Comparison of ENCODE assay signal across 25 cellular contexts in the genomic region with DNA sequence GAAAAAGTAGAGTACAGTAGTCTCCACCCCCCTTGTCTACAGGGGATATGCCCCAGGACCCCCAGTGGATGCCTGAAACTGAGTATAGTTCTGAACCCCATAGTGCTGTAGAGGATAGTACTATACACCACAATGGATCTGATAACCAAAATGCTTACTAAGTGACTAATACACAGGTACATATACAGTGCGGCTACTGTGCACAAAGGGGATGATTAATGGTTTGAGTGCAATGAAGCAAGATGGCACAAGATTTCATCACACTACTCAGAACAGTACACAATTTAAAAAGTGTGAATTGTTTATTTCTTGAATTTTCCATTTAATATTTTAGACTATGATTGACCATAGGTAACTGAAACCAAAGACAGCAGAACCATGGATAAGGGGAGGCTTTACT.
DNase-seq lines count a peak whose midpoint lies in the region; ATAC-seq and TF ChIP-seq lines count a peak whose summit lies in the region.
"Had no signal": no experiment of that assay in that cellular context is flagged by ENCODE, and none has a peak within 500 bp of the region (broad histone marks: within the 10 kb centered on the region; RNA-seq: fewer than 3 reads in every experiment).

No MANE protein-coding gene starts in this region.

- no TSS peak for BruUV-seq in HCT116 (replicated peaks; lab: Mats Ljungman, UMichigan)
- no TSS peak for BruUV-seq in PC-9 (replicated peaks; lab: Mats Ljungman, UMichigan)

- H3K27ac ChIP-seq in HCT116 (ENCODE audit: low read depth, low read length): no peak overlapping the region
- H3K27ac ChIP-seq in PC-9: peak overlapping the region; percentile 71
- peak overlapping the region; percentile 67 for H3K27ac ChIP-seq in epithelial cell of prostate
- no peak overlapping the region for H3K27ac ChIP-seq in trophoblast cell (ENCODE audit: low read depth, low read length)
- H3K27ac ChIP-seq: BLaER1 treated with 17β-estradiol and CSF1 and Interleukin-3, amounts not matched to agents 10 nM and 100 nM; dorsolateral prefrontal cortex; pancreas; tibial artery had no signal

- no peak overlapping the region for H2BK120ac ChIP-seq in trophoblast cell (ENCODE audit: insufficient read depth, low read length, poor library complexity)

- H3K9me3 Mint-ChIP-seq in activated CD4-positive, alpha-beta memory T cell treated with anti-CD3 and anti-CD28 coated beads, Interleukin-2, amount 10 ng/mL, durations not matched to agents 7 days and 5 days: peaks cover 2% of the 10 kb centered on the region
- H3K9me3 Mint-ChIP-seq: HFFc6; neural crest cell; T-helper 1 cell treated with Interleukin-12 subunit alpha and Interleukin-12 subunit beta and Interleukin-4 antibody, amounts not matched to agents 30 μg/mL and 1 μg/mL, for 36 hours had no signal

- H3K27me3 Mint-ChIP-seq in activated CD4-positive, alpha-beta memory T cell treated with anti-CD3 and anti-CD28 coated beads, Interleukin-2, amount 10 ng/mL, durations not matched to agents 7 days and 5 days: no peaks in the 10 kb centered on the region

- H3K14ac ChIP-seq in trophoblast cell (ENCODE audit: low read length): no peak overlapping the region

- H3K4me3 ChIP-seq in HCT116 (replicated peaks in 1 of 2; ENCODE audit: low read depth in 1 of 2, low read length in 2 of 2) (no peak overlapping the region), PC-9 (no peak overlapping the region), trophoblast cell (ENCODE audit: low read depth, low read length) (no peak overlapping the region)
- H3K4me3 ChIP-seq: BLaER1 treated with 17β-estradiol and CSF1 and Interleukin-3, amounts not matched to agents 10 nM and 100 nM; dorsolateral prefrontal cortex; pancreas; tibial artery had no signal

- H4K12ac ChIP-seq in trophoblast cell (ENCODE audit: low read depth, low read length): no peak overlapping the region

- no peaks in the 10 kb centered on the region for H3F3A ChIP-seq in PC-9 (ENCODE audit: insufficient read depth, low read depth)

- no peaks in the 10 kb centered on the region for H3K36me3 ChIP-seq in HCT116 (ENCODE audit: control insufficient read depth in 1 of 2, insufficient read depth in 2 of 2, low read length in 2 of 2)
- no peaks in the 10 kb centered on the region for H3K36me3 ChIP-seq in PC-9 (ENCODE audit: low read depth)
- no peaks in the 10 kb centered on the region for H3K36me3 ChIP-seq in trophoblast cell (ENCODE audit: control insufficient read depth in 1 of 2, insufficient read depth in 2 of 2, low read length in 2 of 2)
- H3K36me3 ChIP-seq: BLaER1 treated with 17β-estradiol and CSF1 and Interleukin-3, amounts not matched to agents 10 nM and 100 nM; pancreas had no signal

- no peak overlapping the region for H4K8ac ChIP-seq in trophoblast cell (ENCODE audit: low read depth, low read length)

- TF ChIP-seq CTCF in HCT116 (IDR thresholded peaks at IDR 0.05 in 2 of 3, conservative IDR thresholded peaks at IDR 0.05 in 1 of 3; ENCODE audit: borderline replicate concordance in 1 of 3, insufficient read depth in 1 of 3, low read depth in 2 of 3, low read length in 2 of 3): no peak
- TF ChIP-seq CTCF in PC-9 (conservative IDR thresholded peaks at IDR 0.05): no peak

- no peak overlapping the region for H2AFZ ChIP-seq in HCT116 (ENCODE audit: low read depth, low read length, poor library complexity, severe bottlenecking)
- H2AFZ ChIP-seq in PC-9: no peak overlapping the region; the same call in 1 of the 2 replicates
- no peak overlapping the region for H2AFZ ChIP-seq in trophoblast cell (ENCODE audit: insufficient read depth, low read length, poor library complexity)

- POLR2A ChIA-PET in HCT116 (lab: Charles Lee) (no interaction called here), PC-9 (lab: Charles Lee; ENCODE audit: unreplicated experiment) (no interaction called here)
- POLR2A ChIA-PET in activated CD4-positive, alpha-beta memory T cell treated with anti-CD3 and anti-CD28 coated beads, Interleukin-2, amount 10 ng/mL, durations not matched to agents 7 days and 5 days (lab: Charles Lee): no interaction called here

- no peak overlapping the region for H4K91ac ChIP-seq in trophoblast cell (ENCODE audit: low read depth, low read length)

- H3K27ac Mint-ChIP-seq in activated CD4-positive, alpha-beta memory T cell treated with anti-CD3 and anti-CD28 coated beads, Interleukin-2, amount 10 ng/mL, durations not matched to agents 7 days and 5 days: no peak overlapping the region
- H3K27ac Mint-ChIP-seq: activated CD8-positive, alpha-beta T cell treated with anti-CD3 and anti-CD28 coated beads, Interleukin-2, amount 10 ng/mL, durations not matched to agents 7 days and 5 days; HFFc6; T-helper 1 cell treated with Interleukin-12 subunit alpha and Interleukin-12 subunit beta and Interleukin-4 antibody, amounts not matched to agents 30 μg/mL and 1 μg/mL, for 36 hours had no signal

- H3K27me3 ChIP-seq in HCT116 (ENCODE audit: insufficient read depth, low read length): no peaks in the 10 kb centered on the region
- no peaks in the 10 kb centered on the region for H3K27me3 ChIP-seq in PC-9 (ENCODE audit: insufficient read depth, low read depth)
- H3K27me3 ChIP-seq in trophoblast cell (ENCODE audit: insufficient read depth, low read length): no peaks in the 10 kb centered on the region
- H3K27me3 ChIP-seq: BLaER1 treated with 17β-estradiol and CSF1 and Interleukin-3, amounts not matched to agents 10 nM and 100 nM; dorsolateral prefrontal cortex; pancreas; tibial artery had no signal

- no peaks in the 10 kb centered on the region for H3K79me2 ChIP-seq in HCT116 (ENCODE audit: insufficient read depth, low read length)
- no peaks in the 10 kb centered on the region for H3K79me2 ChIP-seq in PC-9 (ENCODE audit: low read depth)
- no peaks in the 10 kb centered on the region for H3K79me2 ChIP-seq in trophoblast cell (ENCODE audit: control insufficient read depth, insufficient read depth, low read length, poor library complexity)

- H3K4me3 Mint-ChIP-seq in activated CD4-positive, alpha-beta memory T cell treated with anti-CD3 and anti-CD28 coated beads, Interleukin-2, amount 10 ng/mL, durations not matched to agents 7 days and 5 days: no peak overlapping the region
- H3K4me3 Mint-ChIP-seq: activated CD8-positive, alpha-beta T cell treated with anti-CD3 and anti-CD28 coated beads, Interleukin-2, amount 10 ng/mL, durations not matched to agents 7 days and 5 days; HFFc6; neural crest cell; T-helper 1 cell treated with Interleukin-12 subunit alpha and Interleukin-12 subunit beta and Interleukin-4 antibody, amounts not matched to agents 30 μg/mL and 1 μg/mL, for 36 hours had no signal

- no peak overlapping the region for H3K4me2 ChIP-seq in HCT116 (ENCODE audit: low read length)
- peak overlapping the region; percentile 16; the same call in 1 of the 2 replicates for H3K4me2 ChIP-seq in PC-9
- no peak overlapping the region for H3K4me2 ChIP-seq in trophoblast cell (ENCODE audit: low read length)
- H3K4me2 ChIP-seq: BLaER1 treated with 17β-estradiol and CSF1 and Interleukin-3, amounts not matched to agents 10 nM and 100 nM had no signal

- H3K79me1 ChIP-seq in trophoblast cell (ENCODE audit: low read length): no peaks in the 10 kb centered on the region

- H3K9me2 ChIP-seq in HCT116 (ENCODE audit: insufficient read depth) (no peaks in the 10 kb centered on the region), PC-9 (ENCODE audit: insufficient read depth) (no peaks in the 10 kb centered on the region)

- peak; percentile 2 for DNase-seq in HCT116 (ENCODE audit: low read depth, low spot score)
- peak; percentile 5 to 67 for DNase-seq in PC-9
- peak; percentile 63 for DNase-seq in epithelial cell of prostate (ENCODE audit: low read depth, low spot score)
- peak; percentile 40 to 74 for DNase-seq in trophoblast cell
- DNase-seq in activated CD4-positive, alpha-beta memory T cell treated with anti-CD3 and anti-CD28 coated beads, Interleukin-2, amount 10 ng/mL, durations not matched to agents 7 days and 5 days: no peak
- DNase-seq in cardiac septum (ENCODE audit: low spot score): no peak
- DNase-seq: activated CD8-positive, alpha-beta T cell treated with anti-CD3 and anti-CD28 coated beads, Interleukin-2, amount 10 ng/mL, durations not matched to agents 7 days and 5 days; cerebellar nuclear complex; COR-L47; DND-41; dorsolateral prefrontal cortex; HFFc6; left colon; mesenchymal stem cell; NCI-H2081; NCI-H774; pancreas; RPMI8226; stimulated activated CD4-positive, alpha-beta T cell treated with anti-CD3 and anti-CD28 coated beads, Interleukin-2, amount 100 ng/mL, for 24 hours; tibial artery had no signal

- no peak overlapping the region for H2BK5ac ChIP-seq in trophoblast cell (ENCODE audit: low read depth, low read length, poor library complexity)

- H3K9ac ChIP-seq in HCT116 (ENCODE audit: low read length) (no peak overlapping the region), trophoblast cell (ENCODE audit: low read length) (no peak overlapping the region)
- H3K9ac ChIP-seq: BLaER1 treated with 17β-estradiol and CSF1 and Interleukin-3, amounts not matched to agents 10 nM and 100 nM had no signal

- intact Hi-C loops in HCT116 (cut with micrococcal nuclease): no loop called here
- intact Hi-C loops in PC-9 (cut with micrococcal nuclease; ENCODE audit: unreplicated experiment): no loop called here
- intact Hi-C loops in cardiac septum (cut with DNase I): no loop called here

- H3K4me1 Mint-ChIP-seq in activated CD4-positive, alpha-beta memory T cell treated with anti-CD3 and anti-CD28 coated beads, Interleukin-2, amount 10 ng/mL, durations not matched to agents 7 days and 5 days: no peaks in the 10 kb centered on the region
- H3K4me1 Mint-ChIP-seq: neural crest cell had no signal

- H3K4ac ChIP-seq in trophoblast cell (ENCODE audit: low read depth, low read length): no peak overlapping the region

- TF ChIP-seq POLR2A in HCT116 (IDR thresholded peaks at IDR 0.05; ENCODE audit: borderline replicate concordance, extremely low read depth, insufficient read depth, insufficient read length): no peak

- RAD21 ChIA-PET in HCT116 (lab: Charles Lee; ENCODE audit: low non-redundant PET in 1 of 2, low total read pairs in 2 of 2, uncharacterized antibody in 2 of 2, unreplicated experiment in 2 of 2): no interaction called here

- no peak overlapping the region for H3K23ac ChIP-seq in trophoblast cell (ENCODE audit: low read length)

- WGBS in trophoblast cell (ENCODE audit: extremely low coverage, insufficient coverage, insufficient read length): no CpG with 5 or more reads among the region's 1 CpG

- no peak for ATAC-seq in HCT116
- no peak for ATAC-seq in GM18502 (IDR thresholded peaks at IDR 0.05; ENCODE audit: poor library complexity, unreplicated experiment)
- ATAC-seq: activated CD4-positive, CD25-positive, alpha-beta regulatory T cell treated with anti-CD3 and anti-CD28 coated beads, Interleukin-2, amount 50 U/mL, for 24 hours; activated CD8-positive, alpha-beta T cell treated with anti-CD3 and anti-CD28 coated beads, Interleukin-2, amount 10 ng/mL, durations not matched to agents 7 days and 5 days; left colon; pancreas had no signal

- no peaks in the 10 kb centered on the region for H4K20me1 ChIP-seq in HCT116 (ENCODE audit: insufficient read depth)
- H4K20me1 ChIP-seq in PC-9 (ENCODE audit: insufficient read depth): no peaks in the 10 kb centered on the region
- H4K20me1 ChIP-seq: BLaER1 treated with 17β-estradiol and CSF1 and Interleukin-3, amounts not matched to agents 10 nM and 100 nM had no signal

- CTCF ChIA-PET in HCT116 (lab: Charles Lee): no interaction called here
- CTCF ChIA-PET in PC-9 (lab: Charles Lee): no interaction called here
- CTCF ChIA-PET in activated CD4-positive, alpha-beta memory T cell treated with anti-CD3 and anti-CD28 coated beads, Interleukin-2, amount 10 ng/mL, durations not matched to agents 7 days and 5 days (lab: Charles Lee): no interaction called here

- H3K4me1 ChIP-seq in HCT116 (ENCODE audit: control insufficient read depth in 1 of 2, insufficient read depth in 2 of 2, low read length in 2 of 2) (no peaks in the 10 kb centered on the region), PC-9 (replicated peaks; ENCODE audit: insufficient read depth) (no peaks in the 10 kb centered on the region; the same call in 1 of the 2 replicates), trophoblast cell (ENCODE audit: control insufficient read depth in 1 of 2, insufficient read depth in 2 of 2, low read length in 2 of 2) (no peaks in the 10 kb centered on the region)
- H3K4me1 ChIP-seq: BLaER1 treated with 17β-estradiol and CSF1 and Interleukin-3, amounts not matched to agents 10 nM and 100 nM; pancreas; tibial artery had no signal

- H2BK12ac ChIP-seq in trophoblast cell (ENCODE audit: low read length): no peak overlapping the region

- H3K9me3 ChIP-seq in HCT116 (ENCODE audit: control insufficient read depth in 1 of 2, insufficient read depth in 1 of 2, low read depth in 1 of 2, low read length in 2 of 2) (no peaks in the 10 kb centered on the region), PC-9 (ENCODE audit: insufficient read depth, low read depth) (no peaks in the 10 kb centered on the region), trophoblast cell (ENCODE audit: insufficient read depth, low read depth, low read length) (no peaks in the 10 kb centered on the region)
- H3K9me3 ChIP-seq: BLaER1 treated with 17β-estradiol and CSF1 and Interleukin-3, amounts not matched to agents 10 nM and 100 nM; pancreas; tibial artery had no signal

- no peak for TF ChIP-seq RAD21 in HCT116 (IDR thresholded peaks at IDR 0.05; ENCODE audit: low read depth)

- no peaks in the 10 kb centered on the region for H3K36me3 Mint-ChIP-seq in activated CD4-positive, alpha-beta memory T cell treated with anti-CD3 and anti-CD28 coated beads, Interleukin-2, amount 10 ng/mL, durations not matched to agents 7 days and 5 days (ENCODE audit: low read depth)

- no peak overlapping the region for H3K18ac ChIP-seq in trophoblast cell (ENCODE audit: low read length)

- no peak overlapping the region for H2AK5ac ChIP-seq in trophoblast cell (ENCODE audit: low read length)

Comparison
In these comparisons a context has a peak if more than half of its experiments do, and no peak if none do; other contexts are left out.
1. DNase-seq: peak in HCT116 (single experiment), PC-9 (2 of 2), epithelial cell of prostate (single experiment) and trophoblast cell (2 of 2); none in activated CD4-positive, alpha-beta memory T cell treated with anti-CD3 and anti-CD28 coated beads, Interleukin-2, amount 10 ng/mL, durations not matched to agents 7 days and 5 days (single experiment) and cardiac septum (single experiment).
2. H3K27ac ChIP-seq: peak in PC-9 (single experiment) and epithelial cell of prostate (single experiment); none in HCT116 (single experiment) and trophoblast cell (single experiment).